22 cellular contexts compared by ENCODE assay signal in the genomic region with DNA sequence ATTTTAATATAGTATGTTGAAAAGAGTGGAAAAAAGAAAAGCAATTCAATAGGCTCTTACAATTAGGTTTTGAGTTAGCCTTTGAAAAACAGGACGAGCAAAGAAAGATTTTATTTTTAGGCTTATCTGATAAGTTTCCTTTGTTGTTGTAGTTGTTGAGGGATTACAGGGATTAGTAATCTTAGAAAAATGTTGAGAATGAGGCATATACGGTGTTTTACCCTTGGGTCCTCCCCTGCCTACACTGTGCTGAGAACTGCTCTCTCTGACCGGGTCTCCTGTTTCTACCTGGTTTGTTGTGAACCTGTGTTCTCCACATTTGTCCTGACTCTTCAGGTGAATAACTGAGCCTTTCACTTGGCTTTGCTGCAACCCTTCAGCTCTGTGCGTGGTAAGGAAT. TPM values are rescaled to one million over a fixed set of nuclear protein-coding genes. Genes with fewer than 3 reads are reported as not detected.
DNase-seq lines count a peak whose midpoint lies in the region; ATAC-seq and TF ChIP-seq lines count a peak whose summit lies in the region.
"Had no signal": no experiment of that assay in that cellular context is flagged by ENCODE, and none has a peak within 500 bp of the region (broad histone marks: within the 10 kb centered on the region; RNA-seq: fewer than 3 reads in every experiment).

No MANE protein-coding gene starts in this region.

- peak overlapping the region; percentile 11 for H3K4me3 Mint-ChIP-seq in type B pancreatic cell
- H3K4me3 Mint-ChIP-seq: activated CD4-positive, alpha-beta T cell treated with anti-CD3 and anti-CD28 coated beads, Interleukin-2, amount 10 ng/mL, durations not matched to agents 24 days and 14 days; CD14-positive monocyte had no signal

- H3K36me3 Mint-ChIP-seq in type B pancreatic cell, result no peaks in the 10 kb centered on the region
- H3K36me3 Mint-ChIP-seq: activated naive CD4-positive, alpha-beta T cell treated with anti-CD3 and anti-CD28 coated beads, Interleukin-2, amount 50 U/mL, for 72 hours; CD14-positive monocyte had no signal

- no peak overlapping the region for H3K4me3 ChIP-seq in fibroblast of pulmonary artery (replicated peaks; ENCODE audit: low read depth, low read length)
- H3K4me3 ChIP-seq: testis had no signal

- peak; percentile 90 for DNase-seq in NCI-H2029 treated with DMSO at 0.1 percent for 48 hours (lab: John Stamatoyannopoulos, UW)
- no peak for DNase-seq in NCI-H2029 (lab: John Stamatoyannopoulos, UW)
- DNase-seq in fibroblast of pulmonary artery (ENCODE audit: low read depth), result peak; percentile 59
- no peak for DNase-seq in type B pancreatic cell (ENCODE audit: extremely low spot score, unreplicated experiment)
- no peak for DNase-seq in GM10248 (ENCODE audit: extremely low spot score)
- DNase-seq in Ammon's horn (ENCODE audit: low spot score), result no peak
- DNase-seq: activated CD4-positive, alpha-beta T cell treated with anti-CD3 and anti-CD28 coated beads, Interleukin-2, amount 10 ng/mL, durations not matched to agents 24 days and 14 days; activated T-cell treated with anti-CD3 and anti-CD28 coated beads for 4 hours; central memory CD4-positive, alpha-beta T cell; DND-41; glutamatergic neuron; kidney; NCI-H1105; NK-92 treated with Interleukin-12 subunit alpha and Interleukin-12 subunit beta, amount 100 ng/mL, for 24 hours; right cardiac atrium; SHP77; stimulated activated CD8-positive, alpha-beta memory T cell treated with anti-CD3 and anti-CD28 coated beads, Interleukin-4, amount 100 ng/mL, for 48 hours; testis had no signal

- H3K4me1 Mint-ChIP-seq in type B pancreatic cell (ENCODE audit: unreplicated experiment), result peaks cover 45% of the 10 kb centered on the region
- H3K4me1 Mint-ChIP-seq: activated CD4-positive, alpha-beta T cell treated with anti-CD3 and anti-CD28 coated beads, Interleukin-2, amount 10 ng/mL, durations not matched to agents 24 days and 14 days had no signal

- peaks cover 9% of the 10 kb centered on the region for H3K27me3 Mint-ChIP-seq in type B pancreatic cell

- TF ChIP-seq CTCF in fibroblast of pulmonary artery (IDR thresholded peaks at IDR 0.05; ENCODE audit: low read length, missing control alignments), result no peak
- no peak for TF ChIP-seq CTCF in type B pancreatic cell (conservative IDR thresholded peaks at IDR 0.05)
- no peak for TF ChIP-seq CTCF in GM10248 (IDR thresholded peaks at IDR 0.05; ENCODE audit: control extremely low read depth, extremely low read depth, low read depth, missing control alignments)

- no peaks in the 10 kb centered on the region for H3K9me3 Mint-ChIP-seq in type B pancreatic cell
- H3K9me3 Mint-ChIP-seq: activated CD4-positive, alpha-beta T cell treated with anti-CD3 and anti-CD28 coated beads, Interleukin-2, amount 10 ng/mL, durations not matched to agents 24 days and 14 days; activated naive CD4-positive, alpha-beta T cell treated with anti-CD3 and anti-CD28 coated beads, Interleukin-2, amount 50 U/mL, for 72 hours; CD14-positive monocyte had no signal

- POLR2A ChIA-PET in GM10248 (lab: Yijun Ruan, JAX), result no interaction called here

- peak overlapping the region; percentile 19 for H3K27ac Mint-ChIP-seq in type B pancreatic cell
- H3K27ac Mint-ChIP-seq: activated CD4-positive, alpha-beta T cell treated with anti-CD3 and anti-CD28 coated beads, Interleukin-2, amount 10 ng/mL, durations not matched to agents 24 days and 14 days; activated naive CD4-positive, alpha-beta T cell treated with anti-CD3 and anti-CD28 coated beads, Interleukin-2, amount 50 U/mL, for 72 hours had no signal

- ATAC-seq in SK-N-SH treated with all-trans-retinoic acid at 6 μM for 48 hours (peak; percentile 75), GM21576 (IDR thresholded peaks at IDR 0.05; ENCODE audit: unreplicated experiment) (no peak)
- ATAC-seq: activated naive CD4-positive, alpha-beta T cell treated with anti-CD3 and anti-CD28 coated beads, Interleukin-2, amount 50 U/mL, for 72 hours had no signal

- CTCF ChIA-PET in GM10248 (lab: Yijun Ruan, JAX), result interaction anchor here (1.0 to 1.6 kb wide), 3 partner anchors 13 to 260 kb away, joined by 3 to 4 read pairs (median 3); no protein-coding TSS in a partner anchor

TF ChIP-seq in SK-N-SH treated with all-trans-retinoic acid at 6 μM for 48 hours, 23 proteins besides CTCF, POLR2A, EP300 and RAD21:
- TF ChIP-seq ZNF70 (CRISPR knock-in tag; IDR thresholded peaks at IDR 0.05), result no peak
- TF ChIP-seq ZC3H10 (CRISPR knock-in tag; IDR thresholded peaks at IDR 0.05), result no peak
- no peak for TF ChIP-seq ESRRG (CRISPR knock-in tag; IDR thresholded peaks at IDR 0.05)
- no peak for TF ChIP-seq TOX (CRISPR knock-in tag; IDR thresholded peaks at IDR 0.05; ENCODE audit: borderline replicate concordance)
- TF ChIP-seq ARNTL (CRISPR knock-in tag; IDR thresholded peaks at IDR 0.05; ENCODE audit: borderline replicate concordance, low read depth), result no peak
- no peak for TF ChIP-seq CSDC2 (CRISPR knock-in tag; IDR thresholded peaks at IDR 0.05)
- no peak for TF ChIP-seq TSHZ2 (CRISPR knock-in tag; IDR thresholded peaks at IDR 0.05)
- TF ChIP-seq, protein P1, sequence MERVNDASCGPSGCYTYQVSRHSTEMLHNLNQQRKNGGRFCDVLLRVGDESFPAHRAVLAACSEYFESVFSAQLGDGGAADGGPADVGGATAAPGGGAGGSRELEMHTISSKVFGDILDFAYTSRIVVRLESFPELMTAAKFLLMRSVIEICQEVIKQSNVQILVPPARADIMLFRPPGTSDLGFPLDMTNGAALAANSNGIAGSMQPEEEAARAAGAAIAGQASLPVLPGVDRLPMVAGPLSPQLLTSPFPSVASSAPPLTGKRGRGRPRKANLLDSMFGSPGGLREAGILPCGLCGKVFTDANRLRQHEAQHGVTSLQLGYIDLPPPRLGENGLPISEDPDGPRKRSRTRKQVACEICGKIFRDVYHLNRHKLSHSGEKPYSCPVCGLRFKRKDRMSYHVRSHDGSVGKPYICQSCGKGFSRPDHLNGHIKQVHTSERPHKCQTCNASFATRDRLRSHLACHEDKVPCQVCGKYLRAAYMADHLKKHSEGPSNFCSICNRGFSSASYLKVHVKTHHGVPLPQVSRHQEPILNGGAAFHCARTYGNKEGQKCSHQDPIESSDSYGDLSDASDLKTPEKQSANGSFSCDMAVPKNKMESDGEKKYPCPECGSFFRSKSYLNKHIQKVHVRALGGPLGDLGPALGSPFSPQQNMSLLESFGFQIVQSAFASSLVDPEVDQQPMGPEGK (CRISPR knock-in tag; IDR thresholded peaks at IDR 0.05; ENCODE audit: borderline replicate concordance), result no peak
- TF ChIP-seq RARB (CRISPR knock-in tag; IDR thresholded peaks at IDR 0.05), result no peak
- TF ChIP-seq, protein P2, sequence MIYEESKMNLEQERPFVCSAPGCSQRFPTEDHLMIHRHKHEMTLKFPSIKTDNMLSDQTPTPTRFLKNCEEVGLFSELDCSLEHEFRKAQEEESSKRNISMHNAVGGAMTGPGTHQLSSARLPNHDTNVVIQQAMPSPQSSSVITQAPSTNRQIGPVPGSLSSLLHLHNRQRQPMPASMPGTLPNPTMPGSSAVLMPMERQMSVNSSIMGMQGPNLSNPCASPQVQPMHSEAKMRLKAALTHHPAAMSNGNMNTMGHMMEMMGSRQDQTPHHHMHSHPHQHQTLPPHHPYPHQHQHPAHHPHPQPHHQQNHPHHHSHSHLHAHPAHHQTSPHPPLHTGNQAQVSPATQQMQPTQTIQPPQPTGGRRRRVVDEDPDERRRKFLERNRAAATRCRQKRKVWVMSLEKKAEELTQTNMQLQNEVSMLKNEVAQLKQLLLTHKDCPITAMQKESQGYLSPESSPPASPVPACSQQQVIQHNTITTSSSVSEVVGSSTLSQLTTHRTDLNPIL (CRISPR knock-in tag; IDR thresholded peaks at IDR 0.05; ENCODE audit: low read depth), result no peak
- TF ChIP-seq ZNF565 (CRISPR knock-in tag; conservative IDR thresholded peaks at IDR 0.05; ENCODE audit: low read depth), result no peak
- no peak for TF ChIP-seq SNAI2 (CRISPR knock-in tag; IDR thresholded peaks at IDR 0.05)
- no peak for TF ChIP-seq TCF4 (CRISPR knock-in tag; IDR thresholded peaks at IDR 0.05; ENCODE audit: borderline replicate concordance)
- TF ChIP-seq ZFP30 (CRISPR knock-in tag; IDR thresholded peaks at IDR 0.05), result no peak
- no peak for TF ChIP-seq GLIS3 (CRISPR knock-in tag; IDR thresholded peaks at IDR 0.05)
- TF ChIP-seq PPARA (CRISPR knock-in tag; IDR thresholded peaks at IDR 0.05; ENCODE audit: borderline replicate concordance), result no peak
- no peak for TF ChIP-seq ZNF8 (CRISPR knock-in tag; IDR thresholded peaks at IDR 0.05)
- no peak for TF ChIP-seq BACH2 (CRISPR knock-in tag; IDR thresholded peaks at IDR 0.05; ENCODE audit: borderline replicate concordance)
- TF ChIP-seq OSR1 (CRISPR knock-in tag; IDR thresholded peaks at IDR 0.05), result no peak

RNA-seq across cellular contexts. Expression of gene TRAPPC3L, which starts 16.7 kb away (rescaled TPM):
- 0.27 and 0.31 TPM in 2 replicates for total RNA-seq in type B pancreatic cell (ENCODE audit: low replicate concordance)
- total RNA-seq: activated CD4-positive, alpha-beta T cell treated with anti-CD3 and anti-CD28 coated beads, Interleukin-2, amount 10 ng/mL, durations not matched to agents 24 days and 14 days; activated naive CD4-positive, alpha-beta T cell treated with anti-CD3 and anti-CD28 coated beads, Interleukin-2, amount 50 U/mL, for 72 hours; kidney had no signal

RNA-seq across cellular contexts. Expression of gene CALHM5, which starts 17.4 kb away (rescaled TPM):
- 0.10 and 0.46 TPM in 2 replicates for total RNA-seq in type B pancreatic cell (ENCODE audit: low replicate concordance)
- total RNA-seq: activated CD4-positive, alpha-beta T cell treated with anti-CD3 and anti-CD28 coated beads, Interleukin-2, amount 10 ng/mL, durations not matched to agents 24 days and 14 days; activated naive CD4-positive, alpha-beta T cell treated with anti-CD3 and anti-CD28 coated beads, Interleukin-2, amount 50 U/mL, for 72 hours had no signal

RNA-seq across cellular contexts. Expression of gene CALHM4, which starts 24.8 kb away (rescaled TPM):
- total RNA-seq in type B pancreatic cell (ENCODE audit: low replicate concordance), result not detected in 2 replicates
- total RNA-seq: activated CD4-positive, alpha-beta T cell treated with anti-CD3 and anti-CD28 coated beads, Interleukin-2, amount 10 ng/mL, durations not matched to agents 24 days and 14 days; activated naive CD4-positive, alpha-beta T cell treated with anti-CD3 and anti-CD28 coated beads, Interleukin-2, amount 50 U/mL, for 72 hours; kidney had no signal

RNA-seq across cellular contexts. Expression of gene RWDD1, which starts 42.5 kb away (rescaled TPM):
- 37.2 and 40.0 TPM in 2 replicates for total RNA-seq in type B pancreatic cell (ENCODE audit: low replicate concordance)

Comparison
In these comparisons a context has a peak if more than half of its experiments do, and no peak if none do; other contexts are left out.
1. DNase-seq: peak in NCI-H2029 treated with DMSO at 0.1 percent for 48 hours (single experiment) and fibroblast of pulmonary artery (single experiment); none in NCI-H2029 (single experiment), type B pancreatic cell (single experiment), GM10248 (single experiment) and Ammon's horn (single experiment).